ENCODE assay signal across 1 cellular context in genomic region chr1:206496131-206496793, GRCh38.
TF ChIP-seq lines count a peak whose summit lies in the region.

No MANE protein-coding gene starts in this region.

TF ChIP-seq in HepG2, 621 proteins besides CTCF, POLR2A, EP300 and RAD21:
- no peak for TF ChIP-seq ZNF564 (CRISPR knock-in tag; IDR thresholded peaks at IDR 0.05)
